Comparison of ENCODE assay signal across 8 cellular contexts in genomic region chrX:15471016-15471415, GRCh38. TPM values are rescaled to one million over a fixed set of nuclear protein-coding genes. Genes with fewer than 3 reads are reported as not detected.
A peak's percentile ranks its signal among the peaks of the same experiment; 100 is the strongest.
DNase-seq lines count a peak whose midpoint lies in the region; TF ChIP-seq lines count a peak whose summit lies in the region.

No MANE protein-coding gene starts in this region.

- H3K36me3 ChIP-seq in HEK293 (ENCODE audit: control insufficient read depth in 2 of 2, insufficient read depth in 1 of 2, low read length in 2 of 2) (no peaks in the 10 kb centered on the region), kidney epithelial cell (ENCODE audit: control insufficient read depth, insufficient read depth, low read length) (no peaks in the 10 kb centered on the region)

- no peaks in the 10 kb centered on the region for H3K9me3 ChIP-seq in HEK293 (ENCODE audit: control insufficient read depth, insufficient read depth, low read depth, low read length)

- no peaks in the 10 kb centered on the region for H3K4me1 ChIP-seq in HEK293 (ENCODE audit: control insufficient read depth, insufficient read depth, low read length)

- TF ChIP-seq CTCF in HEK293 (tag by site-specific recombination; IDR thresholded peaks at IDR 0.05) (no peak), WI38 (IDR thresholded peaks at IDR 0.05; ENCODE audit: low read depth, low read length) (peak; percentile 92), kidney epithelial cell (IDR thresholded peaks at IDR 0.05; ENCODE audit: insufficient read depth, low read length, poor library complexity, severe bottlenecking) (peak; percentile 88)

- CTCF ChIA-PET in HEK293 (lab: Yijun Ruan, JAX) = interaction anchor here (0.6 to 2.8 kb wide), 25 partner anchors 9 to 973 kb away, joined by 3 to 17 read pairs (median 4); partner anchors contain the start of genes BMX and PIR

- no peak overlapping the region for H3K27ac ChIP-seq in HEK293 (ENCODE audit: extremely low read depth, low read depth, low read length)
- no peak overlapping the region for H3K27ac ChIP-seq in caudate nucleus (ENCODE audit: low read depth, low read length)

- H3K4me3 ChIP-seq in HEK293 (ENCODE audit: low read depth, low read length) = no peak overlapping the region
- H3K4me3 ChIP-seq in WI38 (ENCODE audit: low read depth, low read length) = no peak overlapping the region
- H3K4me3 ChIP-seq in kidney epithelial cell (ENCODE audit: low read depth, low read length) = no peak overlapping the region

- DNase-seq in GM04503 (ENCODE audit: low read depth) (peak; percentile 38), NCI-H128 (lab: John Stamatoyannopoulos, UW; ENCODE audit: unreplicated experiment) (peak; percentile 0), caudate nucleus (lab: John Stamatoyannopoulos, UW) (peak in 42 of 61 donors; percentile 0 to 63 (median 14)), kidney epithelial cell (ENCODE audit: low read depth) (no peak), cerebellar nuclear complex (lab: John Stamatoyannopoulos, UW) (no peak)
- DNase-seq in stimulated activated CD4-positive, alpha-beta T cell treated with anti-CD3 and anti-CD28 coated beads, Interleukin-4, amount 100 ng/mL, for 4 hours = peak; percentile 32 to 39

- no peaks in the 10 kb centered on the region for H3K27me3 ChIP-seq in kidney epithelial cell (ENCODE audit: control insufficient read depth, insufficient read depth, low read length)

- POLR2A ChIA-PET in HEK293 (lab: Yijun Ruan, JAX) = interaction anchor here (0.9 kb wide), 1 partner anchor 204 kb away, joined by 5 read pairs; no protein-coding TSS in a partner anchor

TF ChIP-seq in HEK293, 187 proteins besides CTCF, POLR2A, EP300 and RAD21:
- peak; percentile 76 for TF ChIP-seq ZNF654 (tag by site-specific recombination; IDR thresholded peaks at IDR 0.05; ENCODE audit: low read depth)
- no peak for TF ChIP-seq ZNF26 (tag by site-specific recombination; IDR thresholded peaks at IDR 0.05)
TF ChIP-seq in HEK293: peak in this region for 1.

RNA-seq across cellular contexts. Expression of gene PIR, which starts 22.1 kb away (rescaled TPM):
- total RNA-seq in kidney epithelial cell = 1.4 and 4.9 TPM in 2 replicates

RNA-seq across cellular contexts. Expression of gene BMX, which starts 29.6 kb away (rescaled TPM):
- not detected in 2 replicates for total RNA-seq in kidney epithelial cell

Comparison
In these comparisons a context has a peak if more than half of its experiments do, and no peak if none do; other contexts are left out.
1. DNase-seq: peak in GM04503 (single experiment), NCI-H128 (single experiment), caudate nucleus (42 of 61) and stimulated activated CD4-positive, alpha-beta T cell treated with anti-CD3 and anti-CD28 coated beads, Interleukin-4, amount 100 ng/mL, for 4 hours (2 of 2); none in kidney epithelial cell (single experiment) and cerebellar nuclear complex (0 of 2).